ENCODE assay signal across 24 cellular contexts in genomic region chr13:83839158-83839557, GRCh38. TPM values are rescaled to one million over a fixed set of nuclear protein-coding genes. Genes with fewer than 3 reads are reported as not detected.
"Had no signal": no experiment of that assay in that cellular context is flagged by ENCODE, and none has a peak within 500 bp of the region (broad histone marks: within the 10 kb centered on the region; RNA-seq: fewer than 3 reads in every experiment).

No MANE protein-coding gene starts in this region.

- H3K27ac ChIP-seq: ascending aorta, heart left ventricle, lower lobe of right lung, psoas muscle, right lobe of liver, spleen, suprapubic skin, VCaP had no signal

- DNase-seq: activated CD4-positive, alpha-beta T cell treated with anti-CD3 and anti-CD28 coated beads for 4 hours; activated CD8-positive, alpha-beta memory T cell treated with anti-CD3 and anti-CD28 coated beads, Interleukin-2, amount 50 U/mL, for 4 hours; activated CD8-positive, alpha-beta T cell treated with anti-CD3 and anti-CD28 coated beads for 36 hours; activated naive CD4-positive, alpha-beta T cell treated with Interleukin-2 at 50 U/mL for 16 hours; activated naive CD8-positive, alpha-beta T cell treated with anti-CD3 and anti-CD28 coated beads, Interleukin-2, amount 50 U/mL, for 24 hours; foreskin melanocyte; heart left ventricle; kidney; lower lobe of right lung; naive thymus-derived CD8-positive, alpha-beta T cell; psoas muscle; right lobe of liver; spleen; stimulated activated CD4-positive, alpha-beta T cell treated with anti-CD3 and anti-CD28 coated beads, Interleukin-1b, Interleukin-23, amount 100 ng/mL, for 48 hours; stimulated activated naive B cell treated with anti-CD40 and anti-IgM and Interleukin-4, amounts not matched to agents 10 μg/mL and 1 μg/mL and 100 μg/mL, for 72 hours; T1000 had no signal

- H3K9me3 ChIP-seq: ascending aorta, heart left ventricle, lower lobe of right lung, psoas muscle, right lobe of liver, spleen, suprapubic skin had no signal

- H3K36me3 Mint-ChIP-seq: naive thymus-derived CD8-positive, alpha-beta T cell; stimulated activated naive B cell treated with anti-CD40 and anti-IgM and Interleukin-4, amounts not matched to agents 10 μg/mL and 1 μg/mL and 100 μg/mL, for 72 hours; type B pancreatic cell had no signal

- H3K36me3 ChIP-seq: ascending aorta, heart left ventricle, lower lobe of right lung, right lobe of liver, spleen, suprapubic skin had no signal

- H3K4me3 ChIP-seq: ascending aorta, heart left ventricle, lower lobe of right lung, psoas muscle, right lobe of liver, spleen, suprapubic skin had no signal

- H3K4me1 Mint-ChIP-seq: activated naive CD8-positive, alpha-beta T cell treated with anti-CD3 and anti-CD28 coated beads, Interleukin-2, amount 50 U/mL, for 24 hours; naive thymus-derived CD8-positive, alpha-beta T cell; stimulated activated naive B cell treated with anti-CD40 and anti-IgM and Interleukin-4, amounts not matched to agents 10 μg/mL and 1 μg/mL and 100 μg/mL, for 72 hours had no signal

- H3K27me3 Mint-ChIP-seq: activated CD8-positive, alpha-beta T cell treated with anti-CD3 and anti-CD28 coated beads for 36 hours; activated naive CD8-positive, alpha-beta T cell treated with anti-CD3 and anti-CD28 coated beads, Interleukin-2, amount 50 U/mL, for 24 hours; naive thymus-derived CD8-positive, alpha-beta T cell; stimulated activated naive B cell treated with anti-CD40 and anti-IgM and Interleukin-4, amounts not matched to agents 10 μg/mL and 1 μg/mL and 100 μg/mL, for 72 hours; type B pancreatic cell had no signal

- H3K27me3 ChIP-seq: ascending aorta, heart left ventricle, right lobe of liver, spleen, suprapubic skin had no signal

- FAIRE-seq: bronchial epithelial cell, endothelial cell of umbilical vein, kidney had no signal

- H3K4me1 ChIP-seq: ascending aorta, heart left ventricle, lower lobe of right lung, psoas muscle, right lobe of liver, spleen, suprapubic skin had no signal

- H3K27ac Mint-ChIP-seq: activated CD8-positive, alpha-beta T cell treated with anti-CD3 and anti-CD28 coated beads for 36 hours; activated naive CD8-positive, alpha-beta T cell treated with anti-CD3 and anti-CD28 coated beads, Interleukin-2, amount 50 U/mL, for 24 hours; naive thymus-derived CD8-positive, alpha-beta T cell; stimulated activated naive B cell treated with anti-CD40 and anti-IgM and Interleukin-4, amounts not matched to agents 10 μg/mL and 1 μg/mL and 100 μg/mL, for 72 hours; type B pancreatic cell had no signal

- ATAC-seq: activated CD8-positive, alpha-beta T cell treated with anti-CD3 and anti-CD28 coated beads for 36 hours; activated naive CD8-positive, alpha-beta T cell treated with anti-CD3 and anti-CD28 coated beads, Interleukin-2, amount 50 U/mL, for 24 hours; heart left ventricle; lower lobe of right lung; naive thymus-derived CD8-positive, alpha-beta T cell; psoas muscle; right lobe of liver; stimulated activated naive B cell treated with anti-CD40 and anti-IgM and Interleukin-4, amounts not matched to agents 10 μg/mL and 1 μg/mL and 100 μg/mL, for 72 hours had no signal

- H3K9me3 Mint-ChIP-seq: activated CD8-positive, alpha-beta T cell treated with anti-CD3 and anti-CD28 coated beads for 36 hours; activated naive CD8-positive, alpha-beta T cell treated with anti-CD3 and anti-CD28 coated beads, Interleukin-2, amount 50 U/mL, for 24 hours; stimulated activated naive B cell treated with anti-CD40 and anti-IgM and Interleukin-4, amounts not matched to agents 10 μg/mL and 1 μg/mL and 100 μg/mL, for 72 hours; type B pancreatic cell had no signal

- H3K4me3 Mint-ChIP-seq: activated CD8-positive, alpha-beta T cell treated with anti-CD3 and anti-CD28 coated beads for 36 hours; activated naive CD8-positive, alpha-beta T cell treated with anti-CD3 and anti-CD28 coated beads, Interleukin-2, amount 50 U/mL, for 24 hours; naive thymus-derived CD8-positive, alpha-beta T cell; stimulated activated naive B cell treated with anti-CD40 and anti-IgM and Interleukin-4, amounts not matched to agents 10 μg/mL and 1 μg/mL and 100 μg/mL, for 72 hours; type B pancreatic cell had no signal

RNA-seq across cellular contexts. Expression of gene SLITRK1, which starts 43.1 kb away (rescaled TPM):
- total RNA-seq: activated CD8-positive, alpha-beta T cell treated with anti-CD3 and anti-CD28 coated beads for 36 hours; ascending aorta; bronchial epithelial cell; endothelial cell of umbilical vein; heart left ventricle; kidney; lower lobe of right lung; mononuclear cell; naive thymus-derived CD8-positive, alpha-beta T cell; omental fat pad; psoas muscle; right lobe of liver; spleen; suprapubic skin had no signal
- polyA plus RNA-seq: endothelial cell of umbilical vein; heart left ventricle; naive thymus-derived CD8-positive, alpha-beta T cell had no signal
